Comparison of ENCODE assay signal across 9 cellular contexts in the genomic region with DNA sequence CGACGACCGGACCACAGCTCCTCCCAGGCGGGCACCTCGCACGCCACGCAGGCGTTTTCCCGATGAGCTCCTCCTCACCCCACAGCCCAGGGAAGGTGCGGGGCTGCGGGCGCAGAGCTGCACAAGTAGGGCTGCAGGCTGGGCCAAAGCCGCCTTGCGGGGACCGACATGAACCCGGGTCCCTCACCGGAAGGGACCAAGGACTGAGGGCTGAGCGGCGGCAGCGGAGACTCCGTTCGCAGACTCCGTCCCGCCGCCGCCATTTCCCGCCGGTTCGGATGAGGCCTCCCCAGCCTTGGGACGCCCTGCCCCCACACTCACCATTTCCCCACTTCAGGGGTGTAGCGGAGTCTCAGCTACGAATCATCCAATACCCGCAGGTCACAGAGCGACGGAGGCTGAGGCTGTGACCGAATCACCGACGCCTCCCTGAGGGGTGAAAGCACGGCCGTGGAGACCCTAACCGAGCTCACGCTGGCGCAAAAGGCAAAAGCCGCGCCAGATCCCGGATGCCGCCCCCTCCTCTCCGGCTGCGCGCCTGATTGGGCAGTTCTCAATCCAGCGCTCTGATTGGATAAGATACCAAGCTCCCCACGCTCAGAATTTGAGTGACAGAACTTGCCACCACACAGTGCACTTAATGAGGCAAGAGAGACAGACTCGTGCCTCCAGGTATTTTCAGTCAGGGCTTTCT. TPM values are rescaled to one million over a fixed set of nuclear protein-coding genes. Genes with fewer than 3 reads are reported as not detected.
DNase-seq lines count a peak whose midpoint lies in the region; ATAC-seq and TF ChIP-seq lines count a peak whose summit lies in the region.
"Had no signal": no experiment of that assay in that cellular context is flagged by ENCODE, and none has a peak within 500 bp of the region (broad histone marks: within the 10 kb centered on the region; RNA-seq: fewer than 3 reads in every experiment).

A gene (minus strand): TSS at position 488 of the 694 bp plus-strand sequence. CDS start 164 bp downstream, at position 324.

- no peaks in the 10 kb centered on the region for H3K36me3 Mint-ChIP-seq in chondrocyte (ENCODE audit: low read depth)
- H3K36me3 Mint-ChIP-seq in activated T-cell treated with anti-CD3 and anti-CD28 coated beads, Interleukin-2, amount 50 U/mL, for 4 hours (ENCODE audit: insufficient read depth) = peaks cover 3% of the 10 kb centered on the region

- peaks cover 11% of the 10 kb centered on the region for H3K9me3 Mint-ChIP-seq in chondrocyte (ENCODE audit: low read depth)
- peaks cover 31% of the 10 kb centered on the region for H3K9me3 Mint-ChIP-seq in activated T-cell treated with anti-CD3 and anti-CD28 coated beads, Interleukin-2, amount 50 U/mL, for 4 hours

- no peaks in the 10 kb centered on the region; the same call in 1 of the 2 replicates for H3K36me3 ChIP-seq in HUES6 (ENCODE audit: control insufficient read depth, insufficient read depth, low read length)
- H3K36me3 ChIP-seq: adrenal gland had no signal

- no peak for TF ChIP-seq CTCF in chondrocyte (IDR thresholded peaks at IDR 0.05)

- peaks cover 16% of the 10 kb centered on the region; the same call in 1 of the 2 replicates for H3K9me3 ChIP-seq in HUES6 (ENCODE audit: control insufficient read depth, insufficient read depth, low read depth, low read length)
- H3K9me3 ChIP-seq: adrenal gland had no signal

- peak within 1 kb of the TSS; percentile 81 for H3K4me3 Mint-ChIP-seq in chondrocyte (ENCODE audit: unreplicated experiment)
- no peak within 1 kb of the TSS for H3K4me3 Mint-ChIP-seq in activated T-cell treated with anti-CD3 and anti-CD28 coated beads, Interleukin-2, amount 50 U/mL, for 4 hours

- no peaks in the 10 kb centered on the region for H3K27me3 Mint-ChIP-seq in chondrocyte (ENCODE audit: low read depth)
- peaks cover 25% of the 10 kb centered on the region for H3K27me3 Mint-ChIP-seq in activated T-cell treated with anti-CD3 and anti-CD28 coated beads, Interleukin-2, amount 50 U/mL, for 4 hours (ENCODE audit: low read depth)

- H3K4me1 ChIP-seq in HUES6 (ENCODE audit: control insufficient read depth, insufficient read depth, low read length) = no peaks in the 10 kb centered on the region
- H3K4me1 ChIP-seq: adrenal gland had no signal

- in situ Hi-C loops in ACHN (cut with HindIII; ENCODE audit: low pct_ligation_motif_present, low pct_unique_long_range_greater_than_20kb, low sequenced_read_pairs) = no loop called here

- ATAC-seq in activated T-cell treated with anti-CD3 and anti-CD28 coated beads, Interleukin-2, amount 50 U/mL, for 4 hours = no peak
- ATAC-seq in HG02678 (IDR thresholded peaks at IDR 0.05; ENCODE audit: unreplicated experiment) = no peak

- H3K4me1 Mint-ChIP-seq in chondrocyte (ENCODE audit: low read depth) = peaks cover 12% of the 10 kb centered on the region
- H3K4me1 Mint-ChIP-seq in activated T-cell treated with anti-CD3 and anti-CD28 coated beads, Interleukin-2, amount 50 U/mL, for 4 hours (ENCODE audit: low read depth) = peaks cover 12% of the 10 kb centered on the region

- peak within 1 kb of the TSS; percentile 61 for H3K9ac ChIP-seq in HUES6 (ENCODE audit: low read length)

- no peaks in the 10 kb centered on the region for H3K27me3 ChIP-seq in HUES6 (ENCODE audit: control insufficient read depth, insufficient read depth, low read length)

- H3K4me3 ChIP-seq in HUES6 (ENCODE audit: low read depth, low read length) = peak within 1 kb of the TSS; percentile 70

- DNase-seq in chondrocyte (ENCODE audit: low spot score) (no peak), left kidney (ENCODE audit: low read depth, low spot score) (peak; percentile 96), stromal cell of bone marrow (ENCODE audit: low read depth) (peak; percentile 25), ACHN (no peak), activated gamma-delta T cell (lab: John Stamatoyannopoulos, UW) (no peak)
- no peak for DNase-seq in activated T-cell treated with anti-CD3 and anti-CD28 coated beads, Interleukin-2, amount 50 U/mL, for 4 hours

- no peak within 1 kb of the TSS; the same call in 1 of the 2 replicates for H3K27ac ChIP-seq in HUES6 (ENCODE audit: low read depth, low read length)
- H3K27ac ChIP-seq: adrenal gland had no signal

- H3K27ac Mint-ChIP-seq in chondrocyte (ENCODE audit: unreplicated experiment) = peak within 1 kb of the TSS; percentile 68

RNA-seq across cellular contexts. Expression of the gene that starts here (rescaled TPM):
- total RNA-seq in chondrocyte = 0.37 to 1.1 TPM (median 0.46 TPM) in 3 replicates
- not detected for total RNA-seq in activated T-cell treated with anti-CD3 and anti-CD28 coated beads, Interleukin-2, amount 50 U/mL, for 4 hours

Comparison
In these comparisons a context has a peak if more than half of its experiments do, and no peak if none do; other contexts are left out.
1. DNase-seq: peak in left kidney (single experiment) and stromal cell of bone marrow (single experiment); none in chondrocyte (single experiment), ACHN (single experiment), activated T-cell treated with anti-CD3 and anti-CD28 coated beads, Interleukin-2, amount 50 U/mL, for 4 hours (single experiment) and activated gamma-delta T cell (single experiment).